21 cellular contexts compared by ENCODE assay signal in genomic region chr7:70319057-70319456, GRCh38.
"Had no signal": no experiment of that assay in that cellular context is flagged by ENCODE, and none has a peak within 500 bp of the region (broad histone marks: within the 10 kb centered on the region; RNA-seq: fewer than 3 reads in every experiment).

No MANE protein-coding gene starts in this region.

- H3K9me3 ChIP-seq: body of pancreas, colonic mucosa, gastrocnemius medialis, left ventricle myocardium inferior, mucosa of descending colon, thoracic aorta had no signal

- H3K4me3 ChIP-seq: body of pancreas, colonic mucosa, dorsolateral prefrontal cortex, gastrocnemius medialis, left ventricle myocardium inferior, mucosa of descending colon, thoracic aorta had no signal

- DNase-seq: activated B cell treated with CpG ODN at 0.5 μM for 24 hours; activated CD4-positive, alpha-beta T cell treated with anti-CD3 and anti-CD28 coated beads, Interleukin-2, amount 50 U/mL, for 1 hour; activated effector memory CD4-positive, alpha-beta T cell treated with Interleukin-2 at 50 U/mL for 16 hours; activated naive CD4-positive, alpha-beta T cell treated with Interleukin-2 at 50 U/mL for 16 hours; anterior cingulate cortex; body of pancreas; colonic mucosa; dorsolateral prefrontal cortex; effector memory CD4-positive, alpha-beta T cell; erythroblast; gastrocnemius medialis; glutamatergic neuron; islet precursor cell; left ventricle myocardium inferior; mucosa of descending colon; posterior cingulate gyrus; right cardiac atrium; stimulated activated CD4-positive, alpha-beta T cell treated with anti-CD3 and anti-CD28 coated beads, Interleukin-12 subunit alpha, Interleukin-12 subunit beta, amount 100 ng/mL, for 4 hours; stimulated activated CD4-positive, alpha-beta T cell treated with anti-CD3 and anti-CD28 coated beads, Interleukin-4, amount 100 ng/mL, for 1 hour; trophoblast cell had no signal

- H3K27me3 ChIP-seq: body of pancreas, colonic mucosa, dorsolateral prefrontal cortex, gastrocnemius medialis had no signal

- H3K4me1 ChIP-seq: body of pancreas, colonic mucosa, gastrocnemius medialis had no signal

- H3K27ac ChIP-seq: body of pancreas, colonic mucosa, dorsolateral prefrontal cortex, gastrocnemius medialis, left ventricle myocardium inferior, thoracic aorta had no signal

- H3K36me3 ChIP-seq: colonic mucosa, gastrocnemius medialis, left ventricle myocardium inferior, thoracic aorta had no signal
